ENCODE assay signal across 1 cellular context in genomic region chrX:129823523-129823922, GRCh38.
TF ChIP-seq lines count a peak whose summit lies in the region.

No MANE protein-coding gene starts in this region.

TF ChIP-seq in SK-N-SH, 30 proteins besides CTCF, POLR2A, EP300 and RAD21 (continued from another document):
- TF ChIP-seq USF1 (IDR thresholded peaks at IDR 0.05; ENCODE audit: borderline replicate concordance, low read depth) (no peak), TAF1 (IDR thresholded peaks at IDR 0.05; ENCODE audit: borderline replicate concordance, low read depth, low read length) (no peak), MXI1 (IDR thresholded peaks at IDR 0.05; ENCODE audit: low read depth, low read length) (no peak), RCOR1 (IDR thresholded peaks at IDR 0.05; ENCODE audit: low read length) (no peak), NRF1 (IDR thresholded peaks at IDR 0.05; ENCODE audit: low read depth, low read length) (no peak), CHD2 (IDR thresholded peaks at IDR 0.05; ENCODE audit: low read length, partially characterized antibody) (no peak), SIN3A (IDR thresholded peaks at IDR 0.05; ENCODE audit: borderline replicate concordance, low read depth, low read length) (no peak), GABPA (IDR thresholded peaks at IDR 0.05; ENCODE audit: low read depth) (no peak)
- TF ChIP-seq, protein P1, sequence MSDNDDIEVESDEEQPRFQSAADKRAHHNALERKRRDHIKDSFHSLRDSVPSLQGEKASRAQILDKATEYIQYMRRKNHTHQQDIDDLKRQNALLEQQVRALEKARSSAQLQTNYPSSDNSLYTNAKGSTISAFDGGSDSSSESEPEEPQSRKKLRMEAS (IDR thresholded peaks at IDR 0.05; ENCODE audit: low read depth) = no peak
- TF ChIP-seq, protein P2, sequence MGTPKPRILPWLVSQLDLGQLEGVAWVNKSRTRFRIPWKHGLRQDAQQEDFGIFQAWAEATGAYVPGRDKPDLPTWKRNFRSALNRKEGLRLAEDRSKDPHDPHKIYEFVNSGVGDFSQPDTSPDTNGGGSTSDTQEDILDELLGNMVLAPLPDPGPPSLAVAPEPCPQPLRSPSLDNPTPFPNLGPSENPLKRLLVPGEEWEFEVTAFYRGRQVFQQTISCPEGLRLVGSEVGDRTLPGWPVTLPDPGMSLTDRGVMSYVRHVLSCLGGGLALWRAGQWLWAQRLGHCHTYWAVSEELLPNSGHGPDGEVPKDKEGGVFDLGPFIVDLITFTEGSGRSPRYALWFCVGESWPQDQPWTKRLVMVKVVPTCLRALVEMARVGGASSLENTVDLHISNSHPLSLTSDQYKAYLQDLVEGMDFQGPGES (IDR thresholded peaks at IDR 0.05; ENCODE audit: low read depth, low read length) = no peak
- TF ChIP-seq, protein P3, sequence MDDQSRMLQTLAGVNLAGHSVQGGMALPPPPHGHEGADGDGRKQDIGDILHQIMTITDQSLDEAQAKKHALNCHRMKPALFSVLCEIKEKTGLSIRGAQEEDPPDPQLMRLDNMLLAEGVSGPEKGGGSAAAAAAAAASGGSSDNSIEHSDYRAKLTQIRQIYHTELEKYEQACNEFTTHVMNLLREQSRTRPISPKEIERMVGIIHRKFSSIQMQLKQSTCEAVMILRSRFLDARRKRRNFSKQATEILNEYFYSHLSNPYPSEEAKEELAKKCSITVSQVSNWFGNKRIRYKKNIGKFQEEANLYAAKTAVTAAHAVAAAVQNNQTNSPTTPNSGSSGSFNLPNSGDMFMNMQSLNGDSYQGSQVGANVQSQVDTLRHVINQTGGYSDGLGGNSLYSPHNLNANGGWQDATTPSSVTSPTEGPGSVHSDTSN (IDR thresholded peaks at IDR 0.05) = no peak
